In the genomic region with DNA sequence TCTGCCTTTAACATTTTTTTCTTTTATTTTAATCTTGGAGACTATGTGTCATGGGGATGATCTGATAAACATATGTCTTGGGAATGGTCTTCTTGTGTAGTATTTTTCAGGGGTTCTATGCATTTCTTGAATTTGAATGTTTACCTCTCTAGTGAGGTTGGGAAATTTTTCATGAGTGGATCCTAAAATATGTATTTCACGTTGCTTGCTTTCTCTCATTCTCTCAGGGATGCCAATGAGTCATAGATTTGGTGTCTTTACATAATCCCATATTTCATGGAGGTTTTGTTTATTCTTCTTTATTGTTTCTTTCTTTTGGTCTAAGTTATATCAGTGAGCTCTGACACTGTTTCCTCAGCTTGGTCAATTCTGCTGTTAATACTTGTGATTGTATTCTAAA, we compare ENCODE assay signal across 20 cellular contexts.
"Had no signal": no experiment of that assay in that cellular context is flagged by ENCODE, and none has a peak within 500 bp of the region (broad histone marks: within the 10 kb centered on the region; RNA-seq: fewer than 3 reads in every experiment).

No MANE protein-coding gene starts in this region.

- DNase-seq: activated CD4-positive, alpha-beta T cell treated with anti-CD3 and anti-CD28 coated beads, Interleukin-2, amount 10 ng/mL, durations not matched to agents 24 days and 14 days; activated CD4-positive, CD25-positive, alpha-beta regulatory T cell; activated CD8-positive, alpha-beta memory T cell treated with anti-CD3 and anti-CD28 coated beads, Interleukin-2, amount 50 U/mL, for 48 hours; activated CD8-positive, alpha-beta T cell treated with anti-CD3 and anti-CD28 coated beads, Interleukin-2, amount 10 ng/mL, durations not matched to agents 7 days and 5 days; activated gamma-delta T cell treated with Interleukin-2 at 50 U/mL for 16 hours; activated naive CD8-positive, alpha-beta T cell treated with anti-CD3 and anti-CD28 coated beads for 36 hours; activated T-cell treated with anti-CD3 and anti-CD28 coated beads, Interleukin-2, amount 50 U/mL, for 72 hours; anterior cingulate cortex; glutamatergic neuron; hypothalamus; nucleus accumbens; stimulated activated CD4-positive, alpha-beta T cell treated with anti-CD3 and anti-CD28 coated beads, Interleukin-15, amount 100 ng/mL, for 24 hours; stimulated activated CD4-positive, alpha-beta T cell treated with anti-CD3 and anti-CD28 coated beads, Interleukin-4, amount 100 ng/mL, for 1 hour; stimulated activated naive B cell treated with anti-CD40 and anti-IgM and Interleukin-4, amounts not matched to agents 10 μg/mL and 1 μg/mL and 100 μg/mL, for 72 hours; uterus had no signal

- H3K4me1 ChIP-seq: right atrium auricular region, tibial nerve, uterus had no signal

- H3K4me3 ChIP-seq: cardiac muscle cell, right atrium auricular region, skin epidermis, tibial nerve, uterus had no signal

- ATAC-seq: activated CD8-positive, alpha-beta T cell treated with anti-CD3 and anti-CD28 coated beads, Interleukin-2, amount 10 ng/mL, durations not matched to agents 7 days and 5 days; activated T-cell treated with anti-CD3 and anti-CD28 coated beads, Interleukin-2, amount 50 U/mL, for 72 hours; natural killer cell treated with Interleukin-12 subunit alpha and Interleukin-12 subunit beta and Interleukin-15 and Interleukin-18, amount 100 ng/mL, for 72 hours; stimulated activated naive B cell treated with anti-CD40 and anti-IgM and Interleukin-4, amounts not matched to agents 10 μg/mL and 1 μg/mL and 100 μg/mL, for 72 hours had no signal

- H3K27ac ChIP-seq: cardiac muscle cell, right atrium auricular region, skin epidermis, tibial nerve, uterus had no signal

- H3K36me3 ChIP-seq: cardiac muscle cell, right atrium auricular region, tibial nerve, uterus had no signal

- H3K9me3 ChIP-seq: uterus had no signal

- H3K27me3 ChIP-seq: cardiac muscle cell, right atrium auricular region, tibial nerve, uterus had no signal
